29 cellular contexts compared by ENCODE assay signal in genomic region chr1:22417466-22417865, GRCh38.
"Had no signal": no experiment of that assay in that cellular context is flagged by ENCODE, and none has a peak within 500 bp of the region (broad histone marks: within the 10 kb centered on the region; RNA-seq: fewer than 3 reads in every experiment).

No MANE protein-coding gene starts in this region.

- DNase-seq: activated CD4-positive, alpha-beta memory T cell treated with anti-CD3 and anti-CD28 coated beads for 36 hours; activated CD4-positive, alpha-beta T cell treated with anti-CD3 and anti-CD28 coated beads for 36 hours; activated CD4-positive, alpha-beta T cell treated with anti-CD3 and anti-CD28 coated beads, Interleukin-2, amount 10 ng/mL, durations not matched to agents 24 days and 14 days; activated CD4-positive, CD25-positive, alpha-beta regulatory T cell; activated CD4-positive, CD25-positive, alpha-beta regulatory T cell treated with anti-CD3 and anti-CD28 coated beads, Interleukin-2, amount 50 U/mL, for 72 hours; activated CD8-positive, alpha-beta T cell treated with anti-CD3 and anti-CD28 coated beads, Interleukin-2, amount 10 ng/mL, durations not matched to agents 7 days and 5 days; activated effector memory CD4-positive, alpha-beta T cell treated with Interleukin-2 at 50 U/mL for 16 hours; activated gamma-delta T cell treated with Interleukin-2 at 50 U/mL for 16 hours; activated naive CD4-positive, alpha-beta T cell treated with anti-CD3 and anti-CD28 coated beads for 36 hours; activated naive CD8-positive, alpha-beta T cell treated with anti-CD3 and anti-CD28 coated beads, Interleukin-2, amount 10 ng/mL, durations not matched to agents 7 days and 5 days; activated T-cell treated with anti-CD3 and anti-CD28 coated beads, Interleukin-2, amount 50 U/mL, for 4 hours; cortex of kidney; dermis blood vessel endothelial cell; effector CD4-positive, alpha-beta T cell; effector memory CD8-positive, alpha-beta T cell; erythroblast; foreskin keratinocyte; gastrocnemius medialis; glutamatergic neuron; T-helper 1 cell; T-helper 2 cell had no signal

- H3K9me3 ChIP-seq: ascending aorta, breast epithelium, esophagus muscularis mucosa, gastrocnemius medialis had no signal

- H3K4me1 Mint-ChIP-seq: activated T-helper 17 cell treated with anti-CD3 and anti-CD28 coated beads, Interleukin-2, amount 50 U/mL, for 72 hours; central memory CD8-positive, alpha-beta T cell had no signal

- ATAC-seq: activated CD4-positive, alpha-beta T cell treated with anti-CD3 and anti-CD28 coated beads for 36 hours; activated T-cell treated with anti-CD3 and anti-CD28 coated beads, Interleukin-2, amount 50 U/mL, for 4 hours; effector memory CD8-positive, alpha-beta T cell; foreskin keratinocyte; gastrocnemius medialis had no signal

- H3K9me3 Mint-ChIP-seq: activated CD4-positive, alpha-beta memory T cell treated with anti-CD3 and anti-CD28 coated beads for 36 hours; activated CD4-positive, alpha-beta T cell treated with anti-CD3 and anti-CD28 coated beads, Interleukin-2, amount 10 ng/mL, durations not matched to agents 24 days and 14 days; activated naive CD4-positive, alpha-beta T cell treated with anti-CD3 and anti-CD28 coated beads for 36 hours; activated naive CD4-positive, alpha-beta T cell treated with anti-CD3 and anti-CD28 coated beads, Interleukin-2, amount 50 U/mL, for 72 hours; activated naive CD8-positive, alpha-beta T cell treated with anti-CD3 and anti-CD28 coated beads, Interleukin-2, amount 10 ng/mL, durations not matched to agents 7 days and 5 days; activated T-cell treated with anti-CD3 and anti-CD28 coated beads, Interleukin-2, amount 50 U/mL, for 4 hours; activated T-helper 17 cell treated with anti-CD3 and anti-CD28 coated beads, Interleukin-2, amount 50 U/mL, for 72 hours; central memory CD8-positive, alpha-beta T cell; effector memory CD8-positive, alpha-beta T cell had no signal

- H3K27me3 ChIP-seq: ascending aorta, gastrocnemius medialis had no signal

- H3K4me1 ChIP-seq: ascending aorta, foreskin keratinocyte had no signal

- H3K4me3 ChIP-seq: ascending aorta, breast epithelium, cardiac muscle cell, esophagus muscularis mucosa, gastrocnemius medialis had no signal

- H3K27ac Mint-ChIP-seq: activated CD4-positive, alpha-beta memory T cell treated with anti-CD3 and anti-CD28 coated beads for 36 hours; activated CD4-positive, alpha-beta T cell treated with anti-CD3 and anti-CD28 coated beads for 36 hours; activated CD4-positive, alpha-beta T cell treated with anti-CD3 and anti-CD28 coated beads, Interleukin-2, amount 10 ng/mL, durations not matched to agents 24 days and 14 days; activated CD8-positive, alpha-beta T cell treated with anti-CD3 and anti-CD28 coated beads, Interleukin-2, amount 10 ng/mL, durations not matched to agents 7 days and 5 days; activated naive CD4-positive, alpha-beta T cell treated with anti-CD3 and anti-CD28 coated beads for 36 hours; activated naive CD4-positive, alpha-beta T cell treated with anti-CD3 and anti-CD28 coated beads, Interleukin-2, amount 50 U/mL, for 72 hours; activated naive CD8-positive, alpha-beta T cell treated with anti-CD3 and anti-CD28 coated beads, Interleukin-2, amount 10 ng/mL, durations not matched to agents 7 days and 5 days; activated T-helper 17 cell treated with anti-CD3 and anti-CD28 coated beads, Interleukin-2, amount 50 U/mL, for 72 hours had no signal

- H3K27ac ChIP-seq: ascending aorta, breast epithelium, cardiac muscle cell, esophagus muscularis mucosa, foreskin keratinocyte, gastrocnemius medialis had no signal

- H3K36me3 ChIP-seq: ascending aorta, breast epithelium, cardiac muscle cell, esophagus muscularis mucosa, gastrocnemius medialis had no signal

- H3K4me3 Mint-ChIP-seq: activated CD4-positive, alpha-beta memory T cell treated with anti-CD3 and anti-CD28 coated beads for 36 hours; activated CD4-positive, alpha-beta T cell treated with anti-CD3 and anti-CD28 coated beads for 36 hours; activated CD4-positive, alpha-beta T cell treated with anti-CD3 and anti-CD28 coated beads, Interleukin-2, amount 10 ng/mL, durations not matched to agents 24 days and 14 days; activated CD8-positive, alpha-beta T cell treated with anti-CD3 and anti-CD28 coated beads, Interleukin-2, amount 10 ng/mL, durations not matched to agents 7 days and 5 days; activated naive CD4-positive, alpha-beta T cell treated with anti-CD3 and anti-CD28 coated beads for 36 hours; activated naive CD8-positive, alpha-beta T cell treated with anti-CD3 and anti-CD28 coated beads, Interleukin-2, amount 10 ng/mL, durations not matched to agents 7 days and 5 days; activated T-cell treated with anti-CD3 and anti-CD28 coated beads, Interleukin-2, amount 50 U/mL, for 4 hours; activated T-helper 17 cell treated with anti-CD3 and anti-CD28 coated beads, Interleukin-2, amount 50 U/mL, for 72 hours; central memory CD8-positive, alpha-beta T cell; effector memory CD8-positive, alpha-beta T cell had no signal

- H3K36me3 Mint-ChIP-seq: activated CD4-positive, alpha-beta memory T cell treated with anti-CD3 and anti-CD28 coated beads for 36 hours; activated naive CD4-positive, alpha-beta T cell treated with anti-CD3 and anti-CD28 coated beads, Interleukin-2, amount 50 U/mL, for 72 hours; activated naive CD8-positive, alpha-beta T cell treated with anti-CD3 and anti-CD28 coated beads, Interleukin-2, amount 10 ng/mL, durations not matched to agents 7 days and 5 days; brain had no signal
